Comparison of ENCODE assay signal across 8 cellular contexts in genomic region chrX:69163936-69164741, GRCh38. TPM values are rescaled to one million over a fixed set of nuclear protein-coding genes. Genes with fewer than 3 reads are reported as not detected.
DNase-seq lines count a peak whose midpoint lies in the region; ATAC-seq and TF ChIP-seq lines count a peak whose summit lies in the region.

No MANE protein-coding gene starts in this region.

- DNase-seq in NCI-H345 (lab: John Stamatoyannopoulos, UW): peak; percentile 56
- peak; percentile 44 for DNase-seq in activated T-cell treated with anti-CD3 and anti-CD28 coated beads for 1 hour (ENCODE audit: low read depth)
- DNase-seq in natural killer cell: peak; percentile 32
- peak; percentile 44 for DNase-seq in stimulated activated naive CD8-positive, alpha-beta T cell treated with anti-CD3 and anti-CD28 coated beads, Interleukin-15, Interleukin-2, amounts not matched to agents 100 U/mL and 50 U/mL, for 24 hours

- H3K27me3 Mint-ChIP-seq in natural killer cell (ENCODE audit: low read depth in 2 of 2): no peaks in the 10 kb centered on the region

- 12 to 32% methylated on average over 20 to 23 of the region's 23 CpGs for WGBS in esophagus, 2 donors

- H3K4me3 Mint-ChIP-seq in natural killer cell: peak overlapping the region; percentile 83

- no peak for TF ChIP-seq CTCF in natural killer cell (IDR thresholded peaks at IDR 0.05)

- peak overlapping the region; percentile 76 for H3K4me3 ChIP-seq in BLaER1
- H3K4me3 ChIP-seq in esophagus (ENCODE audit: low read depth in 1 of 2, low read length in 2 of 2): peak overlapping the region in 1 of 2 donors; percentile 53

- peak overlapping the region; percentile 67 for H3K4me2 ChIP-seq in BLaER1

- peak overlapping the region; percentile 5 to 88 for H3K27ac Mint-ChIP-seq in natural killer cell

- H3K4me1 Mint-ChIP-seq in natural killer cell: peaks cover 7 to 27% of the 10 kb centered on the region in 2 donors

- no peaks in the 10 kb centered on the region for H3K36me3 Mint-ChIP-seq in natural killer cell

- H3K4me1 ChIP-seq in BLaER1 (peaks cover 11% of the 10 kb centered on the region), esophagus (ENCODE audit: control insufficient read depth in 2 of 2, insufficient read depth in 2 of 2, low read length in 1 of 2) (no peaks in the 10 kb centered on the region)

- peaks cover 39% of the 10 kb centered on the region for H3K27me3 ChIP-seq in BLaER1
- no peaks in the 10 kb centered on the region for H3K27me3 ChIP-seq in esophagus (ENCODE audit: control insufficient read depth in 1 of 2, insufficient read depth in 2 of 2, low read length in 2 of 2)

- ATAC-seq in GM21390 (IDR thresholded peaks at IDR 0.05; ENCODE audit: unreplicated experiment) (peak; percentile 64), natural killer cell (peak; percentile 74 to 84 (median 75)), GM21360 (IDR thresholded peaks at IDR 0.05; ENCODE audit: unreplicated experiment) (no peak)
- ATAC-seq in stimulated activated naive CD8-positive, alpha-beta T cell treated with anti-CD3 and anti-CD28 coated beads, Interleukin-15, Interleukin-2, amounts not matched to agents 100 U/mL and 50 U/mL, for 24 hours: peak; percentile 78

- peaks cover 20% of the 10 kb centered on the region; the same call in 1 of the 2 replicates for H3K36me3 ChIP-seq in BLaER1
- H3K36me3 ChIP-seq in esophagus (ENCODE audit: control insufficient read depth in 2 of 2, insufficient read depth in 2 of 2, low read length in 1 of 2): no peaks in the 10 kb centered on the region

- no peak overlapping the region for H3K27ac ChIP-seq in BLaER1
- H3K27ac ChIP-seq in esophagus (ENCODE audit: low read depth in 2 of 2, low read length in 1 of 2): peak overlapping the region; percentile 26 to 31

- H3K9me3 ChIP-seq in BLaER1 (no peaks in the 10 kb centered on the region), esophagus (ENCODE audit: control insufficient read depth in 2 of 2, insufficient read depth in 1 of 2, low read depth in 1 of 2, low read length in 1 of 2) (no peaks in the 10 kb centered on the region)

- H3K9me3 Mint-ChIP-seq in natural killer cell: no peaks in the 10 kb centered on the region

- peaks cover 46% of the 10 kb centered on the region for H4K20me1 ChIP-seq in BLaER1

- no peak overlapping the region for H3K9ac ChIP-seq in BLaER1

- intact Hi-C loops in natural killer cell (cut with micrococcal nuclease): no loop called here

RNA-seq across cellular contexts. Expression of gene PJA1, which starts 1.1 kb away (rescaled TPM):
- polyA plus RNA-seq in esophagus: 1 to 10 TPM; 4.0 to 8.8 TPM
- total RNA-seq in natural killer cell: 10 to 100 TPM; 18.5 to 23.4 (median 22.0) TPM
